Comparison of ENCODE assay signal across 2 cellular contexts in the genomic region with DNA sequence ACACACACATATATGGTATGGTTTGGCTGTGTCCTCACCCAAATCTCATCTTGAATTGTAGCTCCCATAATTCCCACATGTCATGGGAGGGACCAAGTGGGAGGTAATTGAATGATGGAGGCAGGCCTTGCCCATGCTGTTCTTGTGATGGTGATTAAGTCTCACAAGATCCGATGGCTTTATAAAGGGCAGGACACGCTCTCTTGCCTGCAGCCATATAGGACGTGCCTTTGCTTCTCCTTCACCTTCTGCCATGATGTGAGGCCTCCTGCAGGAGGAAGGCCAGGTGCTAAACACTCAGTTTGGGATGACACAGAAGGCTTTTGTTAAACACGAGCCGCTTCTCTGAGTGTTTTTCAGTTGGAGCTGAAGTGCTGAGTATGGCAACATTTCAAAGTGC.
TF ChIP-seq lines count a peak whose summit lies in the region.

No MANE protein-coding gene starts in this region.

TF ChIP-seq in IMR-90, 13 proteins besides CTCF, POLR2A, EP300 and RAD21:
- TF ChIP-seq, protein P1, sequence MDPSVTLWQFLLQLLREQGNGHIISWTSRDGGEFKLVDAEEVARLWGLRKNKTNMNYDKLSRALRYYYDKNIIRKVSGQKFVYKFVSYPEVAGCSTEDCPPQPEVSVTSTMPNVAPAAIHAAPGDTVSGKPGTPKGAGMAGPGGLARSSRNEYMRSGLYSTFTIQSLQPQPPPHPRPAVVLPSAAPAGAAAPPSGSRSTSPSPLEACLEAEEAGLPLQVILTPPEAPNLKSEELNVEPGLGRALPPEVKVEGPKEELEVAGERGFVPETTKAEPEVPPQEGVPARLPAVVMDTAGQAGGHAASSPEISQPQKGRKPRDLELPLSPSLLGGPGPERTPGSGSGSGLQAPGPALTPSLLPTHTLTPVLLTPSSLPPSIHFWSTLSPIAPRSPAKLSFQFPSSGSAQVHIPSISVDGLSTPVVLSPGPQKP (IDR thresholded peaks at IDR 0.05; ENCODE audit: borderline replicate concordance, low read depth, low read length) = no peak
- no peak for TF ChIP-seq BHLHE40 (IDR thresholded peaks at IDR 0.05; ENCODE audit: low read depth, low read length)
- TF ChIP-seq CEBPB (IDR thresholded peaks at IDR 0.05; ENCODE audit: low read depth, low read length) = no peak
- no peak for TF ChIP-seq MAFK (IDR thresholded peaks at IDR 0.05; ENCODE audit: low read depth, low read length)
- no peak for TF ChIP-seq SMC3 (IDR thresholded peaks at IDR 0.05; ENCODE audit: low read depth, low read length)
- no peak for TF ChIP-seq USF2 (IDR thresholded peaks at IDR 0.05; ENCODE audit: low read depth, low read length)
- no peak for TF ChIP-seq NFE2L2 (IDR thresholded peaks at IDR 0.05; ENCODE audit: low read depth, low read length)
- TF ChIP-seq FOS (IDR thresholded peaks at IDR 0.05; ENCODE audit: low read depth, low read length) = no peak
- TF ChIP-seq RFX5 (IDR thresholded peaks at IDR 0.05; ENCODE audit: low read depth, low read length) = no peak
- no peak for TF ChIP-seq RCOR1 (IDR thresholded peaks at IDR 0.05; ENCODE audit: insufficient replicate concordance, low read length)
- TF ChIP-seq CHD1 (IDR thresholded peaks at IDR 0.05; ENCODE audit: low read depth, low read length) = no peak
- no peak for TF ChIP-seq MAZ (IDR thresholded peaks at IDR 0.05; ENCODE audit: borderline replicate concordance, low read depth, low read length)
- no peak for TF ChIP-seq MXI1 (IDR thresholded peaks at IDR 0.05; ENCODE audit: borderline replicate concordance, low read depth, low read length)

TF ChIP-seq in SK-N-SH treated with all-trans-retinoic acid at 6 μM for 48 hours, 23 proteins besides CTCF, POLR2A, EP300 and RAD21 (continued from another document):
- TF ChIP-seq, protein P2, sequence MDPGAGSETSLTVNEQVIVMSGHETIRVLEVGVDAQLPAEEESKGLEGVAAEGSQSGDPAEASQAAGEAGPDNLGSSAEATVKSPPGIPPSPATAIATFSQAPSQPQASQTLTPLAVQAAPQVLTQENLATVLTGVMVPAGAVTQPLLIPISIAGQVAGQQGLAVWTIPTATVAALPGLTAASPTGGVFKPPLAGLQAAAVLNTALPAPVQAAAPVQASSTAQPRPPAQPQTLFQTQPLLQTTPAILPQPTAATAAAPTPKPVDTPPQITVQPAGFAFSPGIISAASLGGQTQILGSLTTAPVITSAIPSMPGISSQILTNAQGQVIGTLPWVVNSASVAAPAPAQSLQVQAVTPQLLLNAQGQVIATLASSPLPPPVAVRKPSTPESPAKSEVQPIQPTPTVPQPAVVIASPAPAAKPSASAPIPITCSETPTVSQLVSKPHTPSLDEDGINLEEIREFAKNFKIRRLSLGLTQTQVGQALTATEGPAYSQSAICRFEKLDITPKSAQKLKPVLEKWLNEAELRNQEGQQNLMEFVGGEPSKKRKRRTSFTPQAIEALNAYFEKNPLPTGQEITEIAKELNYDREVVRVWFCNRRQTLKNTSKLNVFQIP (CRISPR knock-in tag; IDR thresholded peaks at IDR 0.05; ENCODE audit: borderline replicate concordance, low read depth) = no peak
- TF ChIP-seq, protein P3, sequence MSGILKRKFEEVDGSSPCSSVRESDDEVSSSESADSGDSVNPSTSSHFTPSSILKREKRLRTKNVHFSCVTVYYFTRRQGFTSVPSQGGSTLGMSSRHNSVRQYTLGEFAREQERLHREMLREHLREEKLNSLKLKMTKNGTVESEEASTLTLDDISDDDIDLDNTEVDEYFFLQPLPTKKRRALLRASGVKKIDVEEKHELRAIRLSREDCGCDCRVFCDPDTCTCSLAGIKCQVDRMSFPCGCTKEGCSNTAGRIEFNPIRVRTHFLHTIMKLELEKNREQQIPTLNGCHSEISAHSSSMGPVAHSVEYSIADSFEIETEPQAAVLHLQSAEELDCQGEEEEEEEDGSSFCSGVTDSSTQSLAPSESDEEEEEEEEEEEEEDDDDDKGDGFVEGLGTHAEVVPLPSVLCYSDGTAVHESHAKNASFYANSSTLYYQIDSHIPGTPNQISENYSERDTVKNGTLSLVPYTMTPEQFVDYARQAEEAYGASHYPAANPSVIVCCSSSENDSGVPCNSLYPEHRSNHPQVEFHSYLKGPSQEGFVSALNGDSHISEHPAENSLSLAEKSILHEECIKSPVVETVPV (CRISPR knock-in tag; IDR thresholded peaks at IDR 0.05) = no peak
- TF ChIP-seq ARNTL (CRISPR knock-in tag; IDR thresholded peaks at IDR 0.05; ENCODE audit: borderline replicate concordance, low read depth) (no peak), RARB (CRISPR knock-in tag; IDR thresholded peaks at IDR 0.05) (no peak), ZFP3 (CRISPR knock-in tag; IDR thresholded peaks at IDR 0.05) (no peak), CREB5 (CRISPR knock-in tag; IDR thresholded peaks at IDR 0.05; ENCODE audit: low read depth) (no peak), GLIS3 (CRISPR knock-in tag; IDR thresholded peaks at IDR 0.05) (no peak), BACH2 (CRISPR knock-in tag; IDR thresholded peaks at IDR 0.05; ENCODE audit: borderline replicate concordance) (no peak), CSDC2 (CRISPR knock-in tag; IDR thresholded peaks at IDR 0.05) (no peak), PPARA (CRISPR knock-in tag; IDR thresholded peaks at IDR 0.05; ENCODE audit: borderline replicate concordance) (no peak), TOX (CRISPR knock-in tag; IDR thresholded peaks at IDR 0.05; ENCODE audit: borderline replicate concordance) (no peak), SNAI2 (CRISPR knock-in tag; IDR thresholded peaks at IDR 0.05) (no peak), ISL1 (CRISPR knock-in tag; IDR thresholded peaks at IDR 0.05) (no peak), TCF4 (CRISPR knock-in tag; IDR thresholded peaks at IDR 0.05; ENCODE audit: borderline replicate concordance) (no peak), ESRRG (CRISPR knock-in tag; IDR thresholded peaks at IDR 0.05) (no peak), ZNF8 (CRISPR knock-in tag; IDR thresholded peaks at IDR 0.05) (no peak)
- TF ChIP-seq, protein P4, sequence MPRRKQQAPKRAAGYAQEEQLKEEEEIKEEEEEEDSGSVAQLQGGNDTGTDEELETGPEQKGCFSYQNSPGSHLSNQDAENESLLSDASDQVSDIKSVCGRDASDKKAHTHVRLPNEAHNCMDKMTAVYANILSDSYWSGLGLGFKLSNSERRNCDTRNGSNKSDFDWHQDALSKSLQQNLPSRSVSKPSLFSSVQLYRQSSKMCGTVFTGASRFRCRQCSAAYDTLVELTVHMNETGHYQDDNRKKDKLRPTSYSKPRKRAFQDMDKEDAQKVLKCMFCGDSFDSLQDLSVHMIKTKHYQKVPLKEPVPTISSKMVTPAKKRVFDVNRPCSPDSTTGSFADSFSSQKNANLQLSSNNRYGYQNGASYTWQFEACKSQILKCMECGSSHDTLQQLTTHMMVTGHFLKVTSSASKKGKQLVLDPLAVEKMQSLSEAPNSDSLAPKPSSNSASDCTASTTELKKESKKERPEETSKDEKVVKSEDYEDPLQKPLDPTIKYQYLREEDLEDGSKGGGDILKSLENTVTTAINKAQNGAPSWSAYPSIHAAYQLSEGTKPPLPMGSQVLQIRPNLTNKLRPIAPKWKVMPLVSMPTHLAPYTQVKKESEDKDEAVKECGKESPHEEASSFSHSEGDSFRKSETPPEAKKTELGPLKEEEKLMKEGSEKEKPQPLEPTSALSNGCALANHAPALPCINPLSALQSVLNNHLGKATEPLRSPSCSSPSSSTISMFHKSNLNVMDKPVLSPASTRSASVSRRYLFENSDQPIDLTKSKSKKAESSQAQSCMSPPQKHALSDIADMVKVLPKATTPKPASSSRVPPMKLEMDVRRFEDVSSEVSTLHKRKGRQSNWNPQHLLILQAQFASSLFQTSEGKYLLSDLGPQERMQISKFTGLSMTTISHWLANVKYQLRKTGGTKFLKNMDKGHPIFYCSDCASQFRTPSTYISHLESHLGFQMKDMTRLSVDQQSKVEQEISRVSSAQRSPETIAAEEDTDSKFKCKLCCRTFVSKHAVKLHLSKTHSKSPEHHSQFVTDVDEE (CRISPR knock-in tag; IDR thresholded peaks at IDR 0.05) = no peak
